ENCODE assay signal across 7 cellular contexts in the genomic region with DNA sequence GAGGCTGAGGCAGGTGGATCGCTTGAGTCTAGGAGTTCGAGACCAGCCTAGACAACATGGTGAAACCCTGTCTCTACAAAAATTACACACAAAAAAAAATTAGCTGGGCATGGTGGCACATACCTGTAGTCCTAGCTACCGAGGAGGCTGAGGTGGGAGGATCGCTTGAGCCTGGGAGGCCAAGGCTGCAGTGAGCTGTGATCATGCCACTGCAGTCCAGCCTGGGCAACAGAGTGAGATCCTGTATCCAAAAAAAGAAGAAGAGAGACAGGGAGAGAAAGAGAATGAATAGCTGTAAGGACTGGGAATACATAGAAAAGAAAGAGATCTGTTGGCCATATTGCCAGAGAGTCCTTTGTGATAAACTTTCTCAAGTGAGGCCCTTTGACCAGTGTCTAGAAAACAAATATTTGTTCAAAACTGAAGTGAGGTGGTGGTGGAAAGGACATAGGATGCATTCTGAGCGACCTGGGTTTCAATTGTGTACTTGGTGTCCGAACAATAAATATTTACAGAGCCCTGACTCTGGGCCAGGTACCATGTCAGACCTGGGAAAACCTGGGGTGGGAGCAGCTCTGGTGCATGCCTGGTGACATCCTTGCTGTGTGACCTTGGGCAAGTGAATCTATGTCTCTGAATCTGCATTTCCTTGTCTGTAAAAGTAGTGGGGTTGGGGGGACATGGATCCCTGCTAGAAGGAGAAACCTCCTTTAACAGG.
DNase-seq lines count a peak whose midpoint lies in the region; ATAC-seq and TF ChIP-seq lines count a peak whose summit lies in the region.

No MANE protein-coding gene starts in this region.

- H3K4me3 Mint-ChIP-seq in activated T-helper 1 cell treated with anti-CD3 and anti-CD28 coated beads, Interleukin-12 subunit alpha, Interleukin-12 subunit beta, Interleukin-2, Interleukin-4 antibody, amounts not matched to agents 30 ng/mL and 10 ng/mL and 1 ng/mL, durations not matched to agents 14 hours and 24 hours and 36 hours, result peak overlapping the region; percentile 82

- intact Hi-C loops in activated T-helper 1 cell treated with anti-CD3 and anti-CD28 coated beads, Interleukin-12 subunit alpha, Interleukin-12 subunit beta, Interleukin-2, Interleukin-4 antibody, amounts not matched to agents 30 ng/mL and 10 ng/mL and 1 ng/mL, durations not matched to agents 14 hours and 24 hours and 36 hours (cut with micrococcal nuclease), result loop anchor here (2.0 to 5.0 kb wide), 3 partner anchors 23 to 62 kb away; no protein-coding TSS in a partner anchor

- no peak for DNase-seq in activated T-helper 1 cell treated with anti-CD3 and anti-CD28 coated beads, Interleukin-12 subunit alpha, Interleukin-12 subunit beta, Interleukin-2, Interleukin-4 antibody, amounts not matched to agents 30 ng/mL and 10 ng/mL and 1 ng/mL, durations not matched to agents 14 hours and 24 hours and 36 hours (ENCODE audit: low spot score)
- DNase-seq in smooth muscle cell (lab: John Stamatoyannopoulos, UW; ENCODE audit: unreplicated experiment), result no peak
- DNase-seq in NCI-H1694 treated with DMSO at 0.1 percent for 48 hours (lab: John Stamatoyannopoulos, UW), result no peak
- DNase-seq in GM03348 (ENCODE audit: low spot score), result no peak

- ATAC-seq in GM18502 (IDR thresholded peaks at IDR 0.05; ENCODE audit: poor library complexity, unreplicated experiment), result no peak

- H3K27ac Mint-ChIP-seq in activated T-helper 1 cell treated with anti-CD3 and anti-CD28 coated beads, Interleukin-12 subunit alpha, Interleukin-12 subunit beta, Interleukin-2, Interleukin-4 antibody, amounts not matched to agents 30 ng/mL and 10 ng/mL and 1 ng/mL, durations not matched to agents 14 hours and 24 hours and 36 hours, result no peak overlapping the region

- H3K4me1 ChIP-seq in HUES48 (ENCODE audit: control insufficient read depth, insufficient read depth, low read length) (peaks cover 11% of the 10 kb centered on the region), smooth muscle cell (ENCODE audit: low read depth) (peaks cover 6% of the 10 kb centered on the region)

- 92% methylated on average over 6 of the region's 6 CpGs for WGBS in smooth muscle cell (ENCODE audit: low lambda C conversion rate)

- H4K20me1 ChIP-seq in smooth muscle cell (ENCODE audit: low read depth), result no peaks in the 10 kb centered on the region

- no peak overlapping the region for H2AFZ ChIP-seq in smooth muscle cell (ENCODE audit: low read depth)

- H3F3A ChIP-seq in smooth muscle cell (ENCODE audit: low read depth), result no peaks in the 10 kb centered on the region

- no peaks in the 10 kb centered on the region for H3K9me3 ChIP-seq in HUES48 (ENCODE audit: control insufficient read depth, insufficient read depth, low read length)
- no peaks in the 10 kb centered on the region for H3K9me3 ChIP-seq in smooth muscle cell (replicated peaks; ENCODE audit: low read depth)

- H3K4me1 Mint-ChIP-seq in activated T-helper 1 cell treated with anti-CD3 and anti-CD28 coated beads, Interleukin-12 subunit alpha, Interleukin-12 subunit beta, Interleukin-2, Interleukin-4 antibody, amounts not matched to agents 30 ng/mL and 10 ng/mL and 1 ng/mL, durations not matched to agents 14 hours and 24 hours and 36 hours (ENCODE audit: low read depth), result peaks cover 19% of the 10 kb centered on the region

- TF ChIP-seq CTCF in smooth muscle cell (IDR thresholded peaks at IDR 0.05; ENCODE audit: borderline replicate concordance, insufficient read depth, poor library complexity, severe bottlenecking), result no peak

- H3K27ac ChIP-seq in HUES48 (ENCODE audit: low read depth, low read length) (peak overlapping the region; percentile 96), layer of hippocampus (ENCODE audit: low read depth, low read length) (peak overlapping the region; percentile 9), smooth muscle cell (ENCODE audit: low read depth) (peak overlapping the region; percentile 90)

- H3K27me3 Mint-ChIP-seq in activated T-helper 1 cell treated with anti-CD3 and anti-CD28 coated beads, Interleukin-12 subunit alpha, Interleukin-12 subunit beta, Interleukin-2, Interleukin-4 antibody, amounts not matched to agents 30 ng/mL and 10 ng/mL and 1 ng/mL, durations not matched to agents 14 hours and 24 hours and 36 hours (ENCODE audit: insufficient read depth), result peaks cover 2% of the 10 kb centered on the region

- H3K79me2 ChIP-seq in smooth muscle cell (ENCODE audit: low read depth), result no peaks in the 10 kb centered on the region

- peak overlapping the region; percentile 94 for H3K4me2 ChIP-seq in smooth muscle cell

- peaks cover 9% of the 10 kb centered on the region for H3K36me3 Mint-ChIP-seq in activated T-helper 1 cell treated with anti-CD3 and anti-CD28 coated beads, Interleukin-12 subunit alpha, Interleukin-12 subunit beta, Interleukin-2, Interleukin-4 antibody, amounts not matched to agents 30 ng/mL and 10 ng/mL and 1 ng/mL, durations not matched to agents 14 hours and 24 hours and 36 hours (ENCODE audit: low read depth)

- H3K9ac ChIP-seq in HUES48 (ENCODE audit: low read depth, low read length) (no peak overlapping the region), smooth muscle cell (ENCODE audit: low read depth) (no peak overlapping the region)

- no peaks in the 10 kb centered on the region for H3K27me3 ChIP-seq in HUES48 (ENCODE audit: control insufficient read depth, insufficient read depth, low read length)
- peaks cover 2% of the 10 kb centered on the region for H3K27me3 ChIP-seq in layer of hippocampus (ENCODE audit: control insufficient read depth, insufficient read depth, low read length)
- H3K27me3 ChIP-seq in smooth muscle cell (ENCODE audit: low read depth), result no peaks in the 10 kb centered on the region

- H3K9me3 Mint-ChIP-seq in activated T-helper 1 cell treated with anti-CD3 and anti-CD28 coated beads, Interleukin-12 subunit alpha, Interleukin-12 subunit beta, Interleukin-2, Interleukin-4 antibody, amounts not matched to agents 30 ng/mL and 10 ng/mL and 1 ng/mL, durations not matched to agents 14 hours and 24 hours and 36 hours, result no peaks in the 10 kb centered on the region

- no peaks in the 10 kb centered on the region for H3K36me3 ChIP-seq in HUES48 (ENCODE audit: control insufficient read depth, insufficient read depth, low read length)
- no peaks in the 10 kb centered on the region for H3K36me3 ChIP-seq in smooth muscle cell (ENCODE audit: low read depth)

- H3K4me3 ChIP-seq in HUES48 (ENCODE audit: low read depth, low read length), result peak overlapping the region; percentile 75; the same call in 1 of the 2 replicates
- H3K4me3 ChIP-seq in smooth muscle cell, result no peak overlapping the region

Comparison
In these comparisons a context has a peak if more than half of its experiments do, and no peak if none do; other contexts are left out.
1. H3K27ac ChIP-seq: peak in every context shown above with its lines; median percentile 96 in HUES48; 90 in smooth muscle cell; 9 in layer of hippocampus.